In the genomic region with DNA sequence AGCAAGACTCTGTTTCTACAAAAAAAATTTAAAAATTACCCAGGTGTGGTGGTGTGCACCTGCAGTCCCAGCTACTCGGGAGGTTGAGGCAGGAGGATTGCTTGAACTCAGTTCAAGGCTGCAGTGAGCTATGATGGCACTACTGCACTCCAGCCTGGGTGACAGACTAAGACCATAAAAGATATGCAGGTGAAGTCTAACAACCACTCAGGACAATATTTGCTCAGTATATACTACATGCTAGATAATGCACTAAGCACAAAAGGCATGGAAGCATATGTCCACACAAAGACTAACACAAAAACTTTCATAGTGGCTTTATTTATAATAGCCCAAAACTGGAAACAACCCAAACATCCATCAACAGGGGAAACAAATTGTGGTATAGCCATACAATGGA, we compare ENCODE assay signal across 18 cellular contexts.
DNase-seq lines count a peak whose midpoint lies in the region; TF ChIP-seq lines count a peak whose summit lies in the region.
"Had no signal": no experiment of that assay in that cellular context is flagged by ENCODE, and none has a peak within 500 bp of the region (broad histone marks: within the 10 kb centered on the region; RNA-seq: fewer than 3 reads in every experiment).

No MANE protein-coding gene starts in this region.

- H3K4me1 ChIP-seq in BLaER1 (peaks cover 59% of the 10 kb centered on the region), DOHH2 (ENCODE audit: control insufficient read depth, low read length) (peaks cover 76% of the 10 kb centered on the region)
- H3K4me1 ChIP-seq: Caco-2 had no signal

- peaks cover 11% of the 10 kb centered on the region for H3F3A ChIP-seq in DOHH2 (ENCODE audit: control insufficient read depth, insufficient read depth)

- DNase-seq in NCI-H69 (lab: John Stamatoyannopoulos, UW) (peak; percentile 66), foreskin melanocyte (peak; percentile 3), C1 segment of cervical spinal cord (lab: John Stamatoyannopoulos, UW) (no peak), DMS79 (lab: John Stamatoyannopoulos, UW) (no peak)
- DNase-seq in stimulated activated CD4-positive, alpha-beta T cell treated with anti-CD3 and anti-CD28 coated beads, Interleukin-1b, Interleukin-23, amount 100 ng/mL, for 48 hours: no peak
- DNase-seq: Caco-2; CD4-positive, alpha-beta T cell; DMS 273 treated with DMSO at 0.1 percent for 48 hours; NCI-H1930; NCI-H2227 treated with DMSO at 0.1 percent for 48 hours; NCI-H510A treated with DMSO at 0.1 percent for 48 hours; PC-9; RPMI8226; SHP77; SW 1271; T-helper 17 cell had no signal

- H3K4me3 ChIP-seq in BLaER1 (peak overlapping the region; percentile 73), DOHH2 (ENCODE audit: low read length) (peak overlapping the region; percentile 0; the same call in 1 of the 2 replicates)
- H3K4me3 ChIP-seq: PC-9 had no signal

- H3K9me2 ChIP-seq in DOHH2 (replicated peaks; ENCODE audit: control insufficient read depth, low read length): no peaks in the 10 kb centered on the region

- no peak for TF ChIP-seq CTCF in DOHH2 (IDR thresholded peaks at IDR 0.05; ENCODE audit: low read depth, low read length, poor library complexity, severe bottlenecking)

- H3K9ac ChIP-seq in BLaER1: no peak overlapping the region

- H3K27ac ChIP-seq in BLaER1 (no peak overlapping the region), DOHH2 (ENCODE audit: low read depth, low read length) (peak overlapping the region; percentile 29)
- H3K27ac ChIP-seq: PC-9 had no signal

- H3K36me3 ChIP-seq in BLaER1 (peaks cover 49% of the 10 kb centered on the region), DOHH2 (ENCODE audit: control insufficient read depth, low read length) (peaks cover 11% of the 10 kb centered on the region)

- peaks cover 88% of the 10 kb centered on the region for H3K79me2 ChIP-seq in DOHH2 (ENCODE audit: control insufficient read depth, low read length)

- peaks cover 26% of the 10 kb centered on the region; the same call in 1 of the 2 replicates for H3K9me3 ChIP-seq in BLaER1
- H3K9me3 ChIP-seq in DOHH2 (ENCODE audit: control insufficient read depth, insufficient read depth, low read length): no peaks in the 10 kb centered on the region
- H3K9me3 ChIP-seq: Caco-2 had no signal

- H3K27me3 ChIP-seq in BLaER1: no peaks in the 10 kb centered on the region
- no peaks in the 10 kb centered on the region for H3K27me3 ChIP-seq in DOHH2 (ENCODE audit: control insufficient read depth, low read length)

- H4K20me1 ChIP-seq in BLaER1 (peaks cover 60% of the 10 kb centered on the region), DOHH2 (ENCODE audit: control insufficient read depth, insufficient read depth, low read depth, low read length) (no peaks in the 10 kb centered on the region)

- H3K4me2 ChIP-seq in BLaER1: peak overlapping the region; percentile 94
- H3K4me2 ChIP-seq in DOHH2 (ENCODE audit: low read length): peak overlapping the region; percentile 84
- H3K4me2 ChIP-seq: PC-9 had no signal

Comparison
In these comparisons a context has a peak if more than half of its experiments do, and no peak if none do; other contexts are left out.
1. DNase-seq: peak in NCI-H69 (single experiment) and foreskin melanocyte (single experiment); none in C1 segment of cervical spinal cord (0 of 14), DMS79 (single experiment) and stimulated activated CD4-positive, alpha-beta T cell treated with anti-CD3 and anti-CD28 coated beads, Interleukin-1b, Interleukin-23, amount 100 ng/mL, for 48 hours (single experiment).